1 cellular context compared by ENCODE assay signal in the genomic region with DNA sequence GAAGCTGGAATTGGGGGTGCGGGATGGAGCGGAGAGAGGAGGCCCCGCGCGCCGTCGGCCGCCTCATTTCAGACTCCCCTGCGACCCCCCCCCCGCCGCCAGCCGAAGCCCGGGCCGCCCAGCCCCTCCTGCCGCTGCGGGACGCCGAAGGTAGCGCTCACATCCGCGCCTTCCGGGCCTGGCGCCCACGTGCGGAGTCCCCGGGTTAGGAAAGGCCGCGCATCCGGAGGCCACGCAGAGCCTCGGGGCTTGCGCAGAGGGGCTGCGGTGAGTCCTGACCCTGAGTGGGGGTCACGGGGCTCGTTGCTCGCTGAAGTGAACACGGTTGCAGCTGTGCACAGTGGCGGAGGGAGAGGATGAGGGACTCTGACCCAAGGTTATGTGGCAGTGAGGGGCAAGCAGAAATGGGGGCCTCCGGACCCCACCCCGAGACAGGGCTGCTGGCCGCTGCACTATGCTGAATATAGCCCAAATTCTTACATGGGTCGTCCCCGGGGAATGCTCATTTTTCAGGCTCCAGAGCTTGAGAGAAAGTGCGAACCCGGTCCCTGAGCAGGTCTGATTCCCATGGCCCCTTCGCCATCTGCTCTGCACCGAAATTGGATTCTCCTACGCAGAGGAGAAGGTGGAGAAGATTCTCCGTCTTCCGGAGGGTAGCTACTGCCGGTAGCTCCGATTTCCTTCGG.
TF ChIP-seq lines count a peak whose summit lies in the region.

No MANE protein-coding gene starts in this region.

TF ChIP-seq in K562, 482 proteins besides CTCF, POLR2A, EP300 and RAD21 (continued from another document and continues in another):
- TF ChIP-seq E4F1 (CRISPR knock-in tag; IDR thresholded peaks at IDR 0.05; ENCODE audit: borderline replicate concordance) (no peak), HDAC1 (IDR thresholded peaks at IDR 0.05) (peak in 1 of 2 experiments; percentile 86; a peak in 2 of 4 replicates), NR3C1 (CRISPR knock-in tag; IDR thresholded peaks at IDR 0.05) (peak; percentile 90), LEF1 (IDR thresholded peaks at IDR 0.05) (no peak), MEF2A (IDR thresholded peaks at IDR 0.05; ENCODE audit: control insufficient read depth, low read depth, low read length) (no peak), PRMT5 (CRISPR knock-in tag; IDR thresholded peaks at IDR 0.05) (no peak), ZBTB1 (CRISPR knock-in tag; IDR thresholded peaks at IDR 0.05; ENCODE audit: borderline replicate concordance, low read depth) (peak; percentile 33), SMARCB1 (IDR thresholded peaks at IDR 0.05; ENCODE audit: insufficient read length, low read depth) (no peak), ZBTB26 (CRISPR knock-in tag; IDR thresholded peaks at IDR 0.05) (no peak), PPARD (CRISPR knock-in tag; IDR thresholded peaks at IDR 0.05) (no peak), FOXP1 (CRISPR knock-in tag; IDR thresholded peaks at IDR 0.05) (peak; percentile 63), EHMT2 (IDR thresholded peaks at IDR 0.05) (no peak), PHF8 (IDR thresholded peaks at IDR 0.05; ENCODE audit: borderline replicate concordance, low read length) (no peak), ZNF165 (CRISPR knock-in tag; IDR thresholded peaks at IDR 0.05; ENCODE audit: borderline replicate concordance) (no peak), ZNF354B (CRISPR knock-in tag; IDR thresholded peaks at IDR 0.05) (no peak), BCLAF1 (IDR thresholded peaks at IDR 0.05; ENCODE audit: borderline replicate concordance in 1 of 2, control insufficient read depth in 1 of 2, low read depth in 2 of 2, low read length in 1 of 2) (no peak), ZNF766 (CRISPR knock-in tag; conservative IDR thresholded peaks at IDR 0.05) (no peak), TCF3 (CRISPR knock-in tag; IDR thresholded peaks at IDR 0.05) (no peak), RHOXF2B (CRISPR knock-in tag; conservative IDR thresholded peaks at IDR 0.05) (no peak), PHF20 (IDR thresholded peaks at IDR 0.05; ENCODE audit: partially characterized antibody) (peak; percentile 58), ZNF133 (CRISPR knock-in tag; IDR thresholded peaks at IDR 0.05) (no peak), BRF1 (IDR thresholded peaks at IDR 0.05; ENCODE audit: borderline replicate concordance, extremely low read depth, insufficient read length) (no peak), SRSF7 (optimal IDR thresholded peaks at IDR 0.05; ENCODE audit: low read depth, low read length) (no peak), ZFP1 (CRISPR knock-in tag; IDR thresholded peaks at IDR 0.05) (no peak), CHD1 (IDR thresholded peaks at IDR 0.05; ENCODE audit: low read length) (no peak), ZSCAN32 (CRISPR knock-in tag; IDR thresholded peaks at IDR 0.05) (no peak), SNRNP70 (optimal IDR thresholded peaks at IDR 0.05; ENCODE audit: low read depth, low read length) (no peak), ZNF23 (CRISPR knock-in tag; IDR thresholded peaks at IDR 0.05) (no peak), CCNT2 (IDR thresholded peaks at IDR 0.05; ENCODE audit: borderline replicate concordance, extremely low read depth, insufficient read length, low read depth, low read length) (no peak), NKRF (IDR thresholded peaks at IDR 0.05; ENCODE audit: borderline replicate concordance) (peak; percentile 82; the same call in 1 of the 2 replicates), HMGN3 (IDR thresholded peaks at IDR 0.05; ENCODE audit: borderline replicate concordance, extremely low read depth, insufficient read length, low read depth, low read length) (no peak), JUNB (CRISPR knock-in tag; conservative IDR thresholded peaks at IDR 0.05) (0 out of 2 replicates have a peak, but pooled peaks have one; percentile 23), HMG20A (CRISPR knock-in tag; conservative IDR thresholded peaks at IDR 0.05) (no peak), PTTG1 (tag; IDR thresholded peaks at IDR 0.05; ENCODE audit: low read depth) (no peak), ZBTB9 (CRISPR knock-in tag; IDR thresholded peaks at IDR 0.05) (0 out of 2 replicates have a peak, but pooled peaks have one; percentile 69), ZFP30 (CRISPR knock-in tag; IDR thresholded peaks at IDR 0.05; ENCODE audit: borderline replicate concordance) (no peak), GTF3C2 (IDR thresholded peaks at IDR 0.05; ENCODE audit: borderline replicate concordance, extremely low read depth, insufficient read length) (no peak), FUS (optimal IDR thresholded peaks at IDR 0.05; ENCODE audit: low read depth, low read length) (no peak)
- TF ChIP-seq, protein P1, sequence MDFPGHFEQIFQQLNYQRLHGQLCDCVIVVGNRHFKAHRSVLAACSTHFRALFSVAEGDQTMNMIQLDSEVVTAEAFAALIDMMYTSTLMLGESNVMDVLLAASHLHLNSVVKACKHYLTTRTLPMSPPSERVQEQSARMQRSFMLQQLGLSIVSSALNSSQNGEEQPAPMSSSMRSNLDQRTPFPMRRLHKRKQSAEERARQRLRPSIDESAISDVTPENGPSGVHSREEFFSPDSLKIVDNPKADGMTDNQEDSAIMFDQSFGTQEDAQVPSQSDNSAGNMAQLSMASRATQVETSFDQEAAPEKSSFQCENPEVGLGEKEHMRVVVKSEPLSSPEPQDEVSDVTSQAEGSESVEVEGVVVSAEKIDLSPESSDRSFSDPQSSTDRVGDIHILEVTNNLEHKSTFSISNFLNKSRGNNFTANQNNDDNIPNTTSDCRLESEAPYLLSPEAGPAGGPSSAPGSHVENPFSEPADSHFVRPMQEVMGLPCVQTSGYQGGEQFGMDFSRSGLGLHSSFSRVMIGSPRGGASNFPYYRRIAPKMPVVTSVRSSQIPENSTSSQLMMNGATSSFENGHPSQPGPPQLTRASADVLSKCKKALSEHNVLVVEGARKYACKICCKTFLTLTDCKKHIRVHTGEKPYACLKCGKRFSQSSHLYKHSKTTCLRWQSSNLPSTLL (IDR thresholded peaks at IDR 0.05), result no peak
- TF ChIP-seq, protein P2, sequence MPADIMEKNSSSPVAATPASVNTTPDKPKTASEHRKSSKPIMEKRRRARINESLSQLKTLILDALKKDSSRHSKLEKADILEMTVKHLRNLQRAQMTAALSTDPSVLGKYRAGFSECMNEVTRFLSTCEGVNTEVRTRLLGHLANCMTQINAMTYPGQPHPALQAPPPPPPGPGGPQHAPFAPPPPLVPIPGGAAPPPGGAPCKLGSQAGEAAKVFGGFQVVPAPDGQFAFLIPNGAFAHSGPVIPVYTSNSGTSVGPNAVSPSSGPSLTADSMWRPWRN (IDR thresholded peaks at IDR 0.05; ENCODE audit: low read depth), result no peak
- TF ChIP-seq, protein P3, sequence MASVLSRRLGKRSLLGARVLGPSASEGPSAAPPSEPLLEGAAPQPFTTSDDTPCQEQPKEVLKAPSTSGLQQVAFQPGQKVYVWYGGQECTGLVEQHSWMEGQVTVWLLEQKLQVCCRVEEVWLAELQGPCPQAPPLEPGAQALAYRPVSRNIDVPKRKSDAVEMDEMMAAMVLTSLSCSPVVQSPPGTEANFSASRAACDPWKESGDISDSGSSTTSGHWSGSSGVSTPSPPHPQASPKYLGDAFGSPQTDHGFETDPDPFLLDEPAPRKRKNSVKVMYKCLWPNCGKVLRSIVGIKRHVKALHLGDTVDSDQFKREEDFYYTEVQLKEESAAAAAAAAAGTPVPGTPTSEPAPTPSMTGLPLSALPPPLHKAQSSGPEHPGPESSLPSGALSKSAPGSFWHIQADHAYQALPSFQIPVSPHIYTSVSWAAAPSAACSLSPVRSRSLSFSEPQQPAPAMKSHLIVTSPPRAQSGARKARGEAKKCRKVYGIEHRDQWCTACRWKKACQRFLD (CRISPR knock-in tag; IDR thresholded peaks at IDR 0.05), result no peak; the same call in 1 of the 2 replicates
